In the genomic region with DNA sequence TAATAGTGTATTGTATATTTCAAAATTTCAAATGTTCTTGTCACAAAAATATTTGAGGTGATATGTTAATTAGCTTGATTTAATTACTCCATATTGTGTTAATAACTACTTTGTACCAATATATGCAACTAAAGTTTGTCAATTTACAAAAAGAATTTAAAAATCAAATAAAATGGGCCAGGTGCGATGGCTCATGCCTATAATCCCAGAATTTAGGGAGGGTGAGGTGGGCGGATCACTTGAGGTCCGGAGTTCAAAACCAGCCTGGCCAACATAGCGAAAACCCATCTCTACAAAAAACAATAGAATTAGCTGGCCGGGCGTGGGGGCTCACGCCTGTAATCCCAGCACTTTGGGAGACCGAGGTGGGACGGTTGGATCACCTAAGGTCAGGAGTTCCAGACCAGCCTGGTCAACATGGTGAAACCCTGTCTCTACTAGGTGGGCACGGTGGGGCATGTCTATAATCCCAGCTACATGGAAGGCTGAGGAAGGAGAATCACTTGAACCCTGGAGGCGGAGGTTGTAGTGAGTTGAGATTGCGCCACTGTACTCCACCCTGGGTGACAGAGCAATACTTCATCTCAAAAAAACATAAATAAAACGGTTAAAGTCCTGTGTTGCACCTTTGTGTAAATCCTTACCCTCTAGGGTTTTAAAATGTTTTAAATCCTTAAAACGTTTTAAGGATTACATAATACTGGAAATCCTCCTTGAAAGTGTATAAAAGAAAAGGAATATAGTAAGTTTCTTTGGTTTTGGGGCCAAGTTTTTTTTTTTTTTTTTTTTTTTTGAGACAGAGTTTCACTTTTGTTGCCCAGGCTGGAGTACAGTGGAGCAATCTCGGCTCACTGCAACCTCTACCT, we compare ENCODE assay signal across 10 cellular contexts. TPM values are rescaled to one million over a fixed set of nuclear protein-coding genes. Genes with fewer than 3 reads are reported as not detected.
A peak's percentile ranks its signal among the peaks of the same experiment; 100 is the strongest.
DNase-seq lines count a peak whose midpoint lies in the region; ATAC-seq and TF ChIP-seq lines count a peak whose summit lies in the region.
"Had no signal": no experiment of that assay in that cellular context is flagged by ENCODE, and none has a peak within 500 bp of the region (broad histone marks: within the 10 kb centered on the region; RNA-seq: fewer than 3 reads in every experiment).

No MANE protein-coding gene starts in this region.

- H3K4me3 ChIP-seq in NT2/D1 (ENCODE audit: insufficient read length, low read depth) (peak overlapping the region; percentile 39), trophoblast cell (ENCODE audit: low read depth, low read length) (no peak overlapping the region)

- no peak for ATAC-seq in HG02970 (IDR thresholded peaks at IDR 0.05; ENCODE audit: low FRiP score, unreplicated experiment)

- H3K9me3 Mint-ChIP-seq in endothelial cell (ENCODE audit: unreplicated experiment), result no peaks in the 10 kb centered on the region

- H4K91ac ChIP-seq in trophoblast cell (ENCODE audit: low read depth, low read length), result no peak overlapping the region

- H3K79me1 ChIP-seq in trophoblast cell (ENCODE audit: low read length), result peaks cover 20% of the 10 kb centered on the region

- H4K12ac ChIP-seq in trophoblast cell (ENCODE audit: low read depth, low read length), result no peak overlapping the region

- no peak overlapping the region for H2BK12ac ChIP-seq in trophoblast cell (ENCODE audit: low read length)

- H2BK5ac ChIP-seq in trophoblast cell (ENCODE audit: low read depth, low read length, poor library complexity), result no peak overlapping the region

- peak overlapping the region; percentile 91 for H3K4me3 Mint-ChIP-seq in endothelial cell (ENCODE audit: unreplicated experiment)

- H3K79me2 ChIP-seq in trophoblast cell (ENCODE audit: control insufficient read depth, insufficient read depth, low read length, poor library complexity), result peaks cover 22% of the 10 kb centered on the region

- H3K14ac ChIP-seq in trophoblast cell (ENCODE audit: low read length), result no peak overlapping the region

- H3K27me3 ChIP-seq in NT2/D1 (ENCODE audit: insufficient read depth, insufficient read length) (no peaks in the 10 kb centered on the region), trophoblast cell (ENCODE audit: insufficient read depth, low read length) (no peaks in the 10 kb centered on the region)

- no peak overlapping the region for H3K4me2 ChIP-seq in trophoblast cell (ENCODE audit: low read length)

- peak overlapping the region; percentile 66 for H3K4ac ChIP-seq in trophoblast cell (ENCODE audit: low read depth, low read length)

- H3K36me3 ChIP-seq in NT2/D1 (ENCODE audit: insufficient read depth, insufficient read length, low read length) (peaks cover 17% of the 10 kb centered on the region), trophoblast cell (ENCODE audit: control insufficient read depth in 1 of 2, insufficient read depth in 2 of 2, low read length in 2 of 2) (peaks cover 5% of the 10 kb centered on the region in 2 experiments)

- peaks cover 14% of the 10 kb centered on the region for H3K4me1 Mint-ChIP-seq in endothelial cell (ENCODE audit: unreplicated experiment)

- no peak overlapping the region for H3K23ac ChIP-seq in trophoblast cell (ENCODE audit: low read length)

- H3K9ac ChIP-seq in NT2/D1 (ENCODE audit: insufficient read length, low read depth), result no peak overlapping the region
- H3K9ac ChIP-seq in trophoblast cell (ENCODE audit: low read length), result no peak overlapping the region

- WGBS in trophoblast cell (ENCODE audit: extremely low coverage, insufficient coverage, insufficient read length), result no CpG with 5 or more reads among the region's 15 CpGs

- no peak overlapping the region for H2BK120ac ChIP-seq in trophoblast cell (ENCODE audit: insufficient read depth, low read length, poor library complexity)

- H3K27ac ChIP-seq in trophoblast cell (ENCODE audit: low read depth, low read length), result no peak overlapping the region

- peak; percentile 7 for DNase-seq in GF-D8 (lab: John Stamatoyannopoulos, UW)
- DNase-seq in NT2/D1 (ENCODE audit: low read depth, low spot score), result no peak
- no peak for DNase-seq in endothelial cell (ENCODE audit: low spot score)
- peak; percentile 34 to 71 for DNase-seq in trophoblast cell
- no peak for DNase-seq in effector CD8-positive, alpha-beta T cell (lab: John Stamatoyannopoulos, UW)
- no peak for DNase-seq in NCI-H1417 (lab: John Stamatoyannopoulos, UW)
- no peak for DNase-seq in NCI-H2196 treated with DMSO at 0.1 percent for 48 hours (lab: John Stamatoyannopoulos, UW; ENCODE audit: unreplicated experiment)
- DNase-seq: amniotic stem cell, NCI-H2029 treated with DMSO at 0.1 percent for 48 hours had no signal

- TF ChIP-seq CTCF in endothelial cell (IDR thresholded peaks at IDR 0.05; ENCODE audit: unreplicated experiment), result no peak

- H3K4me1 ChIP-seq in NT2/D1 (ENCODE audit: insufficient read depth, insufficient read length), result no peaks in the 10 kb centered on the region
- peaks cover 10 to 14% of the 10 kb centered on the region in 2 experiments for H3K4me1 ChIP-seq in trophoblast cell (ENCODE audit: control insufficient read depth in 1 of 2, insufficient read depth in 2 of 2, low read length in 2 of 2)

- no peak overlapping the region for H3K27ac Mint-ChIP-seq in endothelial cell (ENCODE audit: unreplicated experiment)

- H3K36me3 Mint-ChIP-seq in endothelial cell (ENCODE audit: low read depth, unreplicated experiment), result no peaks in the 10 kb centered on the region

- H2AFZ ChIP-seq in trophoblast cell (ENCODE audit: insufficient read depth, low read length, poor library complexity), result no peak overlapping the region

- no peak overlapping the region for H4K8ac ChIP-seq in trophoblast cell (ENCODE audit: low read depth, low read length)

- no peak overlapping the region for H3K18ac ChIP-seq in trophoblast cell (ENCODE audit: low read length)

- H3K9me3 ChIP-seq in NT2/D1 (ENCODE audit: insufficient read depth, low read length) (no peaks in the 10 kb centered on the region), trophoblast cell (ENCODE audit: insufficient read depth, low read depth, low read length) (no peaks in the 10 kb centered on the region)

- no peak overlapping the region for H2AK5ac ChIP-seq in trophoblast cell (ENCODE audit: low read length)

- peaks cover 3% of the 10 kb centered on the region for H3K27me3 Mint-ChIP-seq in endothelial cell (ENCODE audit: unreplicated experiment)

RNA-seq across cellular contexts. Expression of a gene that starts 4.0 kb away (rescaled TPM):
- 19.8 TPM for total RNA-seq in endothelial cell (ENCODE audit: unreplicated experiment)
- 125 and 135 TPM in 2 replicates for polyA plus RNA-seq in trophoblast cell (2013)

RNA-seq across cellular contexts. Expression of a gene that starts 16.2 kb away (rescaled TPM):
- total RNA-seq in endothelial cell (ENCODE audit: unreplicated experiment), result 27.2 TPM
- polyA plus RNA-seq in trophoblast cell (2013), result 93.2 and 100 TPM in 2 replicates

RNA-seq across cellular contexts. Expression of a gene that starts 16.5 kb away (rescaled TPM):
- 0.82 TPM for total RNA-seq in endothelial cell (ENCODE audit: unreplicated experiment)
- polyA plus RNA-seq in trophoblast cell (2013), result 0.87 and 0.94 TPM in 2 replicates

RNA-seq across cellular contexts. Expression of a gene that starts 24.8 kb away (rescaled TPM):
- 57.1 TPM for total RNA-seq in endothelial cell (ENCODE audit: unreplicated experiment)
- 109 and 111 TPM in 2 replicates for polyA plus RNA-seq in trophoblast cell (2013)

RNA-seq across cellular contexts. Expression of a gene that starts 31.0 kb away (rescaled TPM):
- 31.9 TPM for total RNA-seq in endothelial cell (ENCODE audit: unreplicated experiment)
- 104 and 109 TPM in 2 replicates for polyA plus RNA-seq in trophoblast cell (2013)

Comparison
In these comparisons a context has a peak if more than half of its experiments do, and no peak if none do; other contexts are left out.
1. DNase-seq: peak in GF-D8 (single experiment) and trophoblast cell (2 of 2); none in NT2/D1 (single experiment), endothelial cell (single experiment), effector CD8-positive, alpha-beta T cell (single experiment), NCI-H1417 (0 of 3) and NCI-H2196 treated with DMSO at 0.1 percent for 48 hours (single experiment).